8 cellular contexts compared by ENCODE assay signal in the genomic region with DNA sequence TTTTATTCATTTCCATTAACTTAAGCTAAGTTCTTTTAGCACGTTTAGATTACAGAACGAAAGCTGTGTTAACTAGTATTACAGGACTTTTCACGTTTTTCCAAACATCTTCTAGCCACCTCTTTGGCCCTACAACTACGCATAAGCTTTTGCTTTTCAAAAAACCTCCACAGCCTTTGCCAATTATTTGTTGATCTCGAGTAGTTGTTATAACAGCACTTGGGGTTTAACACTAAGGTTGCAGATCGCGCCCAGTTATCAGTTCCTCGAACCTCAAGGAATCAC. TPM values are rescaled to one million over a fixed set of nuclear protein-coding genes. Genes with fewer than 3 reads are reported as not detected.
DNase-seq lines count a peak whose midpoint lies in the region; ATAC-seq and TF ChIP-seq lines count a peak whose summit lies in the region.

No MANE protein-coding gene starts in this region.

- ATAC-seq in activated T-helper 17 cell treated with anti-CD3 and anti-CD28 coated beads, Interleukin-2, amount 50 U/mL, for 72 hours (replicated peaks) = no peak
- no peak for ATAC-seq in T-helper 17 cell

- peaks cover 4% of the 10 kb centered on the region for H3K36me3 ChIP-seq in neural progenitor cell

- H3K27me3 ChIP-seq in neural progenitor cell = no peaks in the 10 kb centered on the region

- peak overlapping the region; percentile 77 for H2AFZ ChIP-seq in neural progenitor cell (replicated peaks)

- H3K4me3 ChIP-seq in AG09309 (ENCODE audit: control insufficient read depth, low read depth, low read length) (peak overlapping the region; percentile 69), NB4 (ENCODE audit: low read depth, low read length) (peak overlapping the region; percentile 100), neural progenitor cell (peak overlapping the region; percentile 96)

- H3K9me3 ChIP-seq in neural progenitor cell (ENCODE audit: low read depth) = no peaks in the 10 kb centered on the region
- H3K9me3 ChIP-seq in T-helper 17 cell (ENCODE audit: control insufficient read depth, low read length, poor library complexity, severe bottlenecking) = no peaks in the 10 kb centered on the region

- H3K9me3 Mint-ChIP-seq in neural progenitor cell = no peaks in the 10 kb centered on the region
- H3K9me3 Mint-ChIP-seq in activated T-helper 17 cell treated with anti-CD3 and anti-CD28 coated beads, Interleukin-2, amount 50 U/mL, for 72 hours = no peaks in the 10 kb centered on the region

- H3K27me3 Mint-ChIP-seq in neural progenitor cell (ENCODE audit: insufficient read depth, low read depth) (peaks cover 5% of the 10 kb centered on the region), T-helper 17 cell (no peaks in the 10 kb centered on the region)
- no peaks in the 10 kb centered on the region for H3K27me3 Mint-ChIP-seq in activated T-helper 17 cell treated with anti-CD3 and anti-CD28 coated beads, Interleukin-2, amount 50 U/mL, for 72 hours

- DNase-seq in AG09309 (ENCODE audit: low read depth) = no peak
- DNase-seq in NB4 (ENCODE audit: low read depth) = no peak
- DNase-seq in epithelial cell of prostate (ENCODE audit: low read depth, low spot score) = no peak
- DNase-seq in neural progenitor cell (ENCODE audit: low spot score) = no peak
- no peak for DNase-seq in NCI-H748 treated with DMSO at 0.1 percent for 48 hours (lab: John Stamatoyannopoulos, UW)
- DNase-seq in T-helper 17 cell = no peak
- DNase-seq in head of caudate nucleus = no peak

- no peak overlapping the region for H3K27ac Mint-ChIP-seq in neural progenitor cell
- H3K27ac Mint-ChIP-seq in activated T-helper 17 cell treated with anti-CD3 and anti-CD28 coated beads, Interleukin-2, amount 50 U/mL, for 72 hours = no peak overlapping the region
- no peak overlapping the region for H3K27ac Mint-ChIP-seq in T-helper 17 cell

- peak overlapping the region; percentile 72 for H3K9ac ChIP-seq in neural progenitor cell

- peaks cover 17% of the 10 kb centered on the region for H3F3A ChIP-seq in neural progenitor cell (ENCODE audit: low read depth)

- H4K20me1 ChIP-seq in neural progenitor cell (ENCODE audit: low read depth) = peaks cover 41% of the 10 kb centered on the region

- H3K4me3 Mint-ChIP-seq in neural progenitor cell = no peak overlapping the region
- no peak overlapping the region for H3K4me3 Mint-ChIP-seq in activated T-helper 17 cell treated with anti-CD3 and anti-CD28 coated beads, Interleukin-2, amount 50 U/mL, for 72 hours
- H3K4me3 Mint-ChIP-seq in T-helper 17 cell = no peak overlapping the region

- peak overlapping the region; percentile 89 for H3K27ac ChIP-seq in epithelial cell of prostate
- peak overlapping the region; percentile 40 for H3K27ac ChIP-seq in neural progenitor cell

- peak overlapping the region; percentile 94 for H3K4me2 ChIP-seq in neural progenitor cell

- H3K36me3 Mint-ChIP-seq in neural progenitor cell (peaks cover 7% of the 10 kb centered on the region), T-helper 17 cell (ENCODE audit: low read depth) (no peaks in the 10 kb centered on the region)
- no peaks in the 10 kb centered on the region for H3K36me3 Mint-ChIP-seq in activated T-helper 17 cell treated with anti-CD3 and anti-CD28 coated beads, Interleukin-2, amount 50 U/mL, for 72 hours (ENCODE audit: low read depth)

- H3K79me2 ChIP-seq in neural progenitor cell (ENCODE audit: low read depth) = peaks cover 48% of the 10 kb centered on the region

- H3K4me1 Mint-ChIP-seq in neural progenitor cell = peaks cover 25% of the 10 kb centered on the region
- H3K4me1 Mint-ChIP-seq in activated T-helper 17 cell treated with anti-CD3 and anti-CD28 coated beads, Interleukin-2, amount 50 U/mL, for 72 hours = peaks cover 13% of the 10 kb centered on the region
- H3K4me1 Mint-ChIP-seq in T-helper 17 cell = peaks cover 20% of the 10 kb centered on the region

- intact Hi-C loops in head of caudate nucleus (cut with DNase I) = loop anchor here (2.0 kb wide), 1 partner anchor 31 kb away; a partner anchor contains a TSS

- H3K4me1 ChIP-seq in neural progenitor cell = peaks cover 19% of the 10 kb centered on the region

- no peak for TF ChIP-seq CTCF in AG09309 (IDR thresholded peaks at IDR 0.05; ENCODE audit: control insufficient read depth, insufficient read depth, low read depth, low read length, missing control alignments)
- TF ChIP-seq CTCF in NB4 (IDR thresholded peaks at IDR 0.05; ENCODE audit: low read depth, low read length) = no peak
- TF ChIP-seq CTCF in neural progenitor cell (IDR thresholded peaks at IDR 0.05) = no peak

- no peak for TF ChIP-seq POLR2A in NB4 (IDR thresholded peaks at IDR 0.05; ENCODE audit: extremely low read depth, insufficient read length)

RNA-seq across cellular contexts. Expression of a gene that starts 0.5 kb away (rescaled TPM):
- 82.9 and 162 TPM in 2 replicates for total RNA-seq in neural progenitor cell (ENCODE audit: low replicate concordance)
- 10 to 100 TPM; 66.5 to 94.3 TPM for total RNA-seq in activated T-helper 17 cell treated with anti-CD3 and anti-CD28 coated beads, Interleukin-2, amount 50 U/mL, for 72 hours
- total RNA-seq in T-helper 17 cell = 100 to 1,000 TPM; 156 to 168 TPM

RNA-seq across cellular contexts. Expression of a gene that starts 31.0 kb away (rescaled TPM):
- 14.3 and 14.7 TPM in 2 replicates for total RNA-seq in neural progenitor cell (ENCODE audit: low replicate concordance)
- 10 to 100 TPM; 15.9 to 18.7 TPM for total RNA-seq in activated T-helper 17 cell treated with anti-CD3 and anti-CD28 coated beads, Interleukin-2, amount 50 U/mL, for 72 hours
- 10 to 100 TPM; 11.0 to 17.9 TPM for total RNA-seq in T-helper 17 cell
